ENCODE assay signal across 1 cellular context in genomic region chr4:39526810-39527295, GRCh38.
TF ChIP-seq lines count a peak whose summit lies in the region.

No MANE protein-coding gene starts in this region.

TF ChIP-seq in HEK293, 187 proteins besides CTCF, POLR2A, EP300 and RAD21 (continued from another document and continues in another):
- TF ChIP-seq ZNF639 (tag by site-specific recombination; IDR thresholded peaks at IDR 0.05) (0 out of 2 replicates have a peak, but pooled peaks have one; percentile 38), ZNF629 (tag by site-specific recombination; IDR thresholded peaks at IDR 0.05) (no peak), ZFP69B (tag by site-specific recombination; IDR thresholded peaks at IDR 0.05) (0 out of 2 replicates have a peak, but pooled peaks have one; percentile 18), ZSCAN23 (tag by site-specific recombination; IDR thresholded peaks at IDR 0.05) (no peak), IKZF3 (tag by site-specific recombination; IDR thresholded peaks at IDR 0.05) (no peak; the same call in 1 of the 2 replicates), PRDM4 (tag by site-specific recombination; IDR thresholded peaks at IDR 0.05) (no peak), ZNF623 (tag by site-specific recombination; IDR thresholded peaks at IDR 0.05) (0 out of 2 replicates have a peak, but pooled peaks have one; percentile 6), ZNF175 (tag by site-specific recombination; IDR thresholded peaks at IDR 0.05) (no peak), YY2 (tag by site-specific recombination; IDR thresholded peaks at IDR 0.05) (no peak), ZNF449 (tag by site-specific recombination; IDR thresholded peaks at IDR 0.05) (no peak), ZNF548 (tag by site-specific recombination; IDR thresholded peaks at IDR 0.05) (no peak), ZFP3 (tag by site-specific recombination; IDR thresholded peaks at IDR 0.05; ENCODE audit: low read depth) (no peak), SCRT1 (tag by site-specific recombination; IDR thresholded peaks at IDR 0.05; ENCODE audit: borderline replicate concordance) (no peak), ZSCAN30 (tag by site-specific recombination; IDR thresholded peaks at IDR 0.05) (no peak), PRDM1 (tag by site-specific recombination; IDR thresholded peaks at IDR 0.05) (0 out of 2 replicates have a peak, but pooled peaks have one; percentile 21), FEZF1 (tag by site-specific recombination; IDR thresholded peaks at IDR 0.05) (no peak), MZF1 (tag by site-specific recombination; IDR thresholded peaks at IDR 0.05; ENCODE audit: borderline replicate concordance) (no peak), ZNF155 (tag by site-specific recombination; IDR thresholded peaks at IDR 0.05) (no peak), ZNF292 (tag by site-specific recombination; IDR thresholded peaks at IDR 0.05; ENCODE audit: borderline replicate concordance, low read depth) (no peak), ZNF830 (tag by site-specific recombination; IDR thresholded peaks at IDR 0.05; ENCODE audit: low read depth) (no peak), MEIS1 (CRISPR knock-in tag; IDR thresholded peaks at IDR 0.05; ENCODE audit: borderline replicate concordance) (no peak), ELK4 (IDR thresholded peaks at IDR 0.05; ENCODE audit: borderline replicate concordance, low read depth, low read length) (no peak), ZNF423 (tag by site-specific recombination; IDR thresholded peaks at IDR 0.05) (no peak), ZNF239 (tag by site-specific recombination; IDR thresholded peaks at IDR 0.05) (no peak), YY1 (tag by site-specific recombination; IDR thresholded peaks at IDR 0.05) (no peak), ZNF19 (tag by site-specific recombination; IDR thresholded peaks at IDR 0.05; ENCODE audit: low read depth) (no peak), ZNF398 (tag by site-specific recombination; IDR thresholded peaks at IDR 0.05) (0 out of 2 replicates have a peak, but pooled peaks have one; percentile 39), ZXDB (tag by site-specific recombination; IDR thresholded peaks at IDR 0.05) (no peak; the same call in 1 of the 2 replicates), ZBTB8A (tag by site-specific recombination; IDR thresholded peaks at IDR 0.05) (no peak), ZNF571 (tag by site-specific recombination; IDR thresholded peaks at IDR 0.05) (no peak), ZBTB49 (tag by site-specific recombination; IDR thresholded peaks at IDR 0.05; ENCODE audit: low read depth) (no peak), ZNF518A (tag by site-specific recombination; conservative IDR thresholded peaks at IDR 0.05; ENCODE audit: low read depth) (no peak), KLF1 (tag by site-specific recombination; IDR thresholded peaks at IDR 0.05) (no peak), ZNF596 (tag by site-specific recombination; IDR thresholded peaks at IDR 0.05) (no peak), OVOL3 (tag by site-specific recombination; IDR thresholded peaks at IDR 0.05) (no peak), ZNF302 (tag by site-specific recombination; IDR thresholded peaks at IDR 0.05; ENCODE audit: low read depth) (no peak), ZNF645 (tag by site-specific recombination; IDR thresholded peaks at IDR 0.05) (no peak), KLF8 (tag by site-specific recombination; IDR thresholded peaks at IDR 0.05) (no peak), ZNF610 (tag by site-specific recombination; IDR thresholded peaks at IDR 0.05; ENCODE audit: borderline replicate concordance) (0 out of 2 replicates have a peak, but pooled peaks have one; percentile 16), TCF7L2 (IDR thresholded peaks at IDR 0.05; ENCODE audit: borderline replicate concordance, low read depth, low read length) (no peak), ZBTB26 (tag by site-specific recombination; optimal IDR thresholded peaks at IDR 0.05) (no peak), ZNF416 (tag by site-specific recombination; IDR thresholded peaks at IDR 0.05) (no peak)
